In genomic region chr5:145509336-145510150, GRCh38 we compare ENCODE assay signal across 21 cellular contexts.
DNase-seq lines count a peak whose midpoint lies in the region; TF ChIP-seq lines count a peak whose summit lies in the region.
"Had no signal": no experiment of that assay in that cellular context is flagged by ENCODE, and none has a peak within 500 bp of the region (broad histone marks: within the 10 kb centered on the region; RNA-seq: fewer than 3 reads in every experiment).

No MANE protein-coding gene starts in this region.

- peaks cover 10% of the 10 kb centered on the region for H3K4me1 ChIP-seq in fibroblast of lung (ENCODE audit: control insufficient read depth, extremely low read depth, insufficient read depth, low read length)
- peaks cover 14% of the 10 kb centered on the region for H3K4me1 ChIP-seq in osteoblast (ENCODE audit: insufficient read depth, low read length)
- no peaks in the 10 kb centered on the region for H3K4me1 ChIP-seq in smooth muscle cell (ENCODE audit: low read depth)
- H3K4me1 ChIP-seq: esophagus squamous epithelium had no signal

- H3K9me3 Mint-ChIP-seq in HFFc6, result peaks cover 20% of the 10 kb centered on the region
- H3K9me3 Mint-ChIP-seq: H9 had no signal

- CTCF ChIA-PET in HEK293T (lab: Yijun Ruan, JAX), result no interaction called here

- no peaks in the 10 kb centered on the region for H4K20me1 ChIP-seq in fibroblast of lung (ENCODE audit: control insufficient read depth, extremely low read depth, insufficient read depth, low read length)
- H4K20me1 ChIP-seq in osteoblast (ENCODE audit: insufficient read depth, low read length), result no peaks in the 10 kb centered on the region
- no peaks in the 10 kb centered on the region for H4K20me1 ChIP-seq in smooth muscle cell (ENCODE audit: low read depth)

- no peaks in the 10 kb centered on the region for H3F3A ChIP-seq in smooth muscle cell (ENCODE audit: low read depth)

- no peak overlapping the region for H3K4me3 Mint-ChIP-seq in HFFc6
- H3K4me3 Mint-ChIP-seq: activated CD8-positive, alpha-beta memory T cell treated with anti-CD3 and anti-CD28 coated beads, Interleukin-2, amount 10 ng/mL, durations not matched to agents 7 days and 5 days; H9 had no signal

- TF ChIP-seq CTCF in AG10803 (conservative IDR thresholded peaks at IDR 0.05; ENCODE audit: low read length), result no peak
- no peak for TF ChIP-seq CTCF in HFFc6 (IDR thresholded peaks at IDR 0.05)
- TF ChIP-seq CTCF in fibroblast of lung (conservative IDR thresholded peaks at IDR 0.05 in 1 of 2, IDR thresholded peaks at IDR 0.05 in 1 of 2; ENCODE audit: low read depth in 1 of 2, low read length in 2 of 2), result no peak
- no peak for TF ChIP-seq CTCF in osteoblast (IDR thresholded peaks at IDR 0.05; ENCODE audit: extremely low read depth, low read depth, low read length)
- TF ChIP-seq CTCF in smooth muscle cell (IDR thresholded peaks at IDR 0.05; ENCODE audit: borderline replicate concordance, insufficient read depth, poor library complexity, severe bottlenecking), result no peak

- 92% methylated on average over 3 of the region's 3 CpGs for WGBS in smooth muscle cell (ENCODE audit: low lambda C conversion rate)

- no peaks in the 10 kb centered on the region for H3K27me3 ChIP-seq in fibroblast of lung (ENCODE audit: control insufficient read depth, insufficient read depth, low read length)
- no peaks in the 10 kb centered on the region for H3K27me3 ChIP-seq in osteoblast (ENCODE audit: insufficient read depth, low read length)
- no peaks in the 10 kb centered on the region for H3K27me3 ChIP-seq in smooth muscle cell (ENCODE audit: low read depth)
- H3K27me3 ChIP-seq: esophagus squamous epithelium had no signal

- H3K9ac ChIP-seq in fibroblast of lung (ENCODE audit: insufficient read depth, low read length) (no peak overlapping the region), smooth muscle cell (ENCODE audit: low read depth) (no peak overlapping the region)

- H3K4me2 ChIP-seq in fibroblast of lung (ENCODE audit: extremely low read depth, insufficient read depth, low read length), result no peak overlapping the region
- no peak overlapping the region for H3K4me2 ChIP-seq in osteoblast (ENCODE audit: insufficient read depth, low read length)
- no peak overlapping the region for H3K4me2 ChIP-seq in smooth muscle cell

- H3K36me3 ChIP-seq in fibroblast of lung (ENCODE audit: control insufficient read depth, insufficient read depth, low read length) (no peaks in the 10 kb centered on the region), osteoblast (ENCODE audit: insufficient read depth, low read length) (no peaks in the 10 kb centered on the region), smooth muscle cell (ENCODE audit: low read depth) (no peaks in the 10 kb centered on the region)
- H3K36me3 ChIP-seq: esophagus squamous epithelium had no signal

- H3K4me1 Mint-ChIP-seq in HFFc6 (ENCODE audit: low read depth), result peaks cover 52% of the 10 kb centered on the region
- H3K4me1 Mint-ChIP-seq: activated CD8-positive, alpha-beta memory T cell treated with anti-CD3 and anti-CD28 coated beads, Interleukin-2, amount 10 ng/mL, durations not matched to agents 7 days and 5 days; H9 had no signal

- H3K9me3 ChIP-seq in fibroblast of lung (ENCODE audit: control insufficient read depth, insufficient read depth, low read depth, low read length), result no peaks in the 10 kb centered on the region
- no peaks in the 10 kb centered on the region for H3K9me3 ChIP-seq in osteoblast (ENCODE audit: low read depth, low read length)
- no peaks in the 10 kb centered on the region for H3K9me3 ChIP-seq in smooth muscle cell (replicated peaks; ENCODE audit: low read depth)
- H3K9me3 ChIP-seq: esophagus squamous epithelium had no signal

- peak overlapping the region; percentile 77 for H3K27ac Mint-ChIP-seq in HFFc6
- H3K27ac Mint-ChIP-seq: activated CD8-positive, alpha-beta memory T cell treated with anti-CD3 and anti-CD28 coated beads, Interleukin-2, amount 10 ng/mL, durations not matched to agents 7 days and 5 days had no signal

- H3K27me3 Mint-ChIP-seq in HFFc6 (ENCODE audit: insufficient read depth), result no peaks in the 10 kb centered on the region; the same call in 1 of the 2 replicates
- H3K27me3 Mint-ChIP-seq: activated CD8-positive, alpha-beta memory T cell treated with anti-CD3 and anti-CD28 coated beads, Interleukin-2, amount 10 ng/mL, durations not matched to agents 7 days and 5 days had no signal

- DNase-seq in AG10803 (ENCODE audit: low read depth), result peak; percentile 28
- DNase-seq in HFFc6, result peak; percentile 6
- DNase-seq in fibroblast of lung (ENCODE audit: low read depth in 2 of 2), result peak; percentile 20 to 36
- no peak for DNase-seq in osteoblast (ENCODE audit: insufficient read length, low spot score, missing footprints)
- DNase-seq in smooth muscle cell (lab: John Stamatoyannopoulos, UW; ENCODE audit: unreplicated experiment), result no peak
- no peak for DNase-seq in putamen (ENCODE audit: low spot score)
- no peak for DNase-seq in activated CD4-positive, alpha-beta T cell treated with anti-CD3 and anti-CD28 coated beads, Interleukin-2, amount 50 U/mL, for 1 hour
- no peak for DNase-seq in HEK293T (ENCODE audit: extremely low spot score)
- DNase-seq: activated CD8-positive, alpha-beta memory T cell treated with anti-CD3 and anti-CD28 coated beads, Interleukin-2, amount 10 ng/mL, durations not matched to agents 7 days and 5 days; activated effector memory CD4-positive, alpha-beta T cell treated with Interleukin-2 at 50 U/mL for 16 hours; AML-193; amniotic stem cell; effector memory CD4-positive, alpha-beta T cell; esophagus squamous epithelium; H9; hypothalamus; Karpas-422; NCI-H1417 treated with DMSO at 0.1 percent for 48 hours; NK-92 treated with Interleukin-12 subunit alpha and Interleukin-12 subunit beta, amount 100 ng/mL, for 24 hours; right cardiac atrium; stimulated activated naive CD8-positive, alpha-beta T cell treated with anti-CD3 and anti-CD28 coated beads, Interleukin-15, Interleukin-2, amounts not matched to agents 100 U/mL and 50 U/mL, for 24 hours had no signal

- H3K27ac ChIP-seq in fibroblast of lung (ENCODE audit: insufficient read depth, low read length) (no peak overlapping the region), osteoblast (ENCODE audit: low read depth, low read length) (peak overlapping the region; percentile 43), smooth muscle cell (ENCODE audit: low read depth) (no peak overlapping the region)
- H3K27ac ChIP-seq: esophagus squamous epithelium had no signal

- H2AFZ ChIP-seq in fibroblast of lung (ENCODE audit: low read length) (no peak overlapping the region), osteoblast (ENCODE audit: low read length) (peak overlapping the region; percentile 16), smooth muscle cell (ENCODE audit: low read depth) (no peak overlapping the region)

- no peak overlapping the region for H3K4me3 ChIP-seq in AG10803 (ENCODE audit: low read length)
- no peak overlapping the region for H3K4me3 ChIP-seq in fibroblast of lung (replicated peaks in 1 of 4; ENCODE audit: control extremely low read depth in 1 of 4, insufficient read depth in 1 of 4, low read depth in 3 of 4, low read length in 4 of 4)
- no peak overlapping the region for H3K4me3 ChIP-seq in osteoblast (ENCODE audit: insufficient read depth, low read length)
- no peak overlapping the region for H3K4me3 ChIP-seq in smooth muscle cell
- H3K4me3 ChIP-seq: esophagus squamous epithelium had no signal

- POLR2A ChIA-PET in HEK293T (lab: Yijun Ruan, JAX), result no interaction called here

- H3K79me2 ChIP-seq in fibroblast of lung (ENCODE audit: control insufficient read depth, insufficient read depth, low read length) (no peaks in the 10 kb centered on the region), osteoblast (ENCODE audit: insufficient read depth, low read length) (no peaks in the 10 kb centered on the region), smooth muscle cell (ENCODE audit: low read depth) (no peaks in the 10 kb centered on the region)

- peaks cover 23% of the 10 kb centered on the region for H3K36me3 Mint-ChIP-seq in HFFc6 (ENCODE audit: low read depth)
- H3K36me3 Mint-ChIP-seq: activated CD8-positive, alpha-beta memory T cell treated with anti-CD3 and anti-CD28 coated beads, Interleukin-2, amount 10 ng/mL, durations not matched to agents 7 days and 5 days had no signal

TF ChIP-seq in HEK293T, 16 proteins besides CTCF, POLR2A, EP300 and RAD21:
- TF ChIP-seq PKNOX1 (IDR thresholded peaks at IDR 0.05) (no peak), TARDBP (IDR thresholded peaks at IDR 0.05) (no peak), ZNF384 (IDR thresholded peaks at IDR 0.05) (no peak), L3MBTL2 (conservative IDR thresholded peaks at IDR 0.05) (no peak), NFRKB (IDR thresholded peaks at IDR 0.05) (no peak), ELF4 (IDR thresholded peaks at IDR 0.05) (no peak), ARNT (IDR thresholded peaks at IDR 0.05) (no peak), FOXK2 (IDR thresholded peaks at IDR 0.05) (no peak), CTBP1 (IDR thresholded peaks at IDR 0.05; ENCODE audit: borderline replicate concordance) (no peak), BHLHE40 (IDR thresholded peaks at IDR 0.05; ENCODE audit: borderline replicate concordance) (no peak), LEF1 (IDR thresholded peaks at IDR 0.05; ENCODE audit: borderline replicate concordance) (no peak), FOXM1 (IDR thresholded peaks at IDR 0.05; ENCODE audit: borderline replicate concordance) (no peak), SUZ12 (IDR thresholded peaks at IDR 0.05) (no peak)
TF ChIP-seq in HEK293T: peak in this region for 0.

Comparison
In these comparisons a context has a peak if more than half of its experiments do, and no peak if none do; other contexts are left out.
1. DNase-seq: peak in AG10803 (single experiment), HFFc6 (single experiment) and fibroblast of lung (2 of 2); none in osteoblast (single experiment), smooth muscle cell (single experiment), putamen (single experiment), activated CD4-positive, alpha-beta T cell treated with anti-CD3 and anti-CD28 coated beads, Interleukin-2, amount 50 U/mL, for 1 hour (single experiment) and HEK293T (single experiment).